ENCODE assay signal across 8 cellular contexts in the genomic region with DNA sequence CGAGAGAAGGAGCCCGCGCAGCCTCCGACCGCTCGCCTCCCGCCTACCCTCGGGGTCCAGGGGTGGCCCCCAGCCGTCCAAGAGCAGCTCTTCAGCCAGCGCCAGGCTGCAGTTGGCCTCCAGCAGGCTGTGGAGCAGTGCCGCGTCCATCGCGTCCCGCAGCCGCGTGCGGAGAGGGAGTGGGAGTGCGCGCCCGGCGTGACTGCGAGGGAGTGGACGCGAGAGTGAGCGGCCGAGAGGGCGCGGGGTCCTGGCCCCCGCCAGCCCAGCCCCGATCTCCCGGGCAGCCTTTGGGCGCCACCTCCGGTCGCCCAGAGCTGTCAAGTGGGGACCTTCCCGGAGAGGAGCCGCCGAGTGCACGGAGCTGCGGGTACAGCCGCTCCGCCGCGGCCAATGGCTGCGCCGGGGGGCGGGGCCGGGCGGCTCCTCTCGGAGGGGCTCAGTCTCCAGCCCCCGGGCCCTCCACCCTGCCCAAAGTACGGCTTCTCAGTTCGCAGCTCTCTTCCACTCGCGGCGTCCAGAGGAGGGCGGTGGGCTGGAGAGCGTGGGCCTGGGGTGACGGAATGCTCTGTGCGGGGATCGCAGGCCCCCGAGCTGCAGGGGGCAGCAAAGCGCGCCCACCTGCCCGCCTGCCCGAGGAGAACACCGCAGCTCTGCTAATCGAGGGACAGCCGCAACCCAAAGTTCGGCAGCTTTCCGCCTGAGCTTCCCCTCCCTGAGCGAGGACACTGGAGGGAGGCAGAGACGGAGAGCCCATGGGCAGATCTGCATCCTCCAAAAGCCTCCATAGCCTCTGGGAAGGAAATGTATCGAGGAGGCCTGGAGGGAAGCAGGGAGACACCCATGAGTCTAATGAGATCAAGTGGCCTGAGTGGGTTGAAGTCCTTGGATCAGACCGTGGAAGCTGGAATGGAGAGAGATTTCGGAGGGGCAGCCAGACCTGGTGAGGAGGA. TPM values are rescaled to one million over a fixed set of nuclear protein-coding genes. Genes with fewer than 3 reads are reported as not detected.
A peak's percentile ranks its signal among the peaks of the same experiment; 100 is the strongest.
DNase-seq lines count a peak whose midpoint lies in the region; ATAC-seq, FAIRE-seq and TF ChIP-seq lines count a peak whose summit lies in the region.

TSS of gene CRHR2 (minus strand) at position 326 of the 953 bp plus-strand sequence. CDS start at position 150, 176 bp downstream.

- POLR2A ChIA-PET in A673 (lab: Charles Lee; ENCODE audit: low non-redundant PET): no interaction called here

- no peak for ATAC-seq in GM21786 (IDR thresholded peaks at IDR 0.05; ENCODE audit: unreplicated experiment)

- TF ChIP-seq CTCF in A673 (conservative IDR thresholded peaks at IDR 0.05; ENCODE audit: low read depth, low read length) (peak; percentile 54), left ventricle myocardium inferior (IDR thresholded peaks at IDR 0.05; ENCODE audit: borderline replicate concordance) (peak; percentile 64)

- peaks cover 9% of the 10 kb centered on the region for H3K4me1 ChIP-seq in A673 (ENCODE audit: insufficient read depth, low read length, poor library complexity, severe bottlenecking)
- peaks cover 15% of the 10 kb centered on the region for H3K4me1 ChIP-seq in left ventricle myocardium inferior
- H3K4me1 ChIP-seq in skeletal muscle satellite cell (ENCODE audit: control insufficient read depth, insufficient read depth, low read length): no peaks in the 10 kb centered on the region

- DNase-seq in A673 (ENCODE audit: low spot score) (peak; percentile 10), H7 (peak; percentile 94), left ventricle myocardium inferior (peak; percentile 26), middle frontal gyrus (ENCODE audit: extremely low spot score, low spot score) (no peak), GM19239 (ENCODE audit: insufficient read length, low spot score) (no peak)
- peak; percentile 44 to 61 for DNase-seq in activated T-cell treated with anti-CD3 and anti-CD28 coated beads, Interleukin-2, amount 50 U/mL, for 48 hours

- CTCF ChIA-PET in A673 (lab: Charles Lee): no interaction called here

- H3K9me3 ChIP-seq in A673 (ENCODE audit: low read depth, low read length, poor library complexity, severe bottlenecking) (no peaks in the 10 kb centered on the region), left ventricle myocardium inferior (replicated peaks) (no peaks in the 10 kb centered on the region), skeletal muscle satellite cell (replicated peaks; ENCODE audit: low read length) (no peaks in the 10 kb centered on the region)

- H3K9ac ChIP-seq in skeletal muscle satellite cell (ENCODE audit: low read depth, low read length): no peak within 1 kb of the TSS

- intact Hi-C loops in A673 (cut with micrococcal nuclease; ENCODE audit: unreplicated experiment) (no loop called here), left ventricle myocardium inferior (cut with micrococcal nuclease) (loop anchor here (10.0 kb wide), 1 partner anchor 62 kb away; no protein-coding TSS in a partner anchor)

- H3K27me3 ChIP-seq in A673 (replicated peaks; ENCODE audit: insufficient read depth, low read depth, low read length, poor library complexity): peaks cover 77% of the 10 kb centered on the region
- H3K27me3 ChIP-seq in H7 (ENCODE audit: control insufficient read depth, insufficient read depth, low read length): peaks cover 39% of the 10 kb centered on the region
- peaks cover 83% of the 10 kb centered on the region for H3K27me3 ChIP-seq in left ventricle myocardium inferior (ENCODE audit: low read depth)
- H3K27me3 ChIP-seq in skeletal muscle satellite cell (ENCODE audit: control insufficient read depth, insufficient read depth, low read length): peaks cover 89% of the 10 kb centered on the region

- H3K36me3 ChIP-seq in A673 (ENCODE audit: insufficient read depth, low read length, poor library complexity, severe bottlenecking) (no peaks in the 10 kb centered on the region), H7 (replicated peaks; ENCODE audit: control insufficient read depth, insufficient read depth, low read length) (no peaks in the 10 kb centered on the region), left ventricle myocardium inferior (no peaks in the 10 kb centered on the region), skeletal muscle satellite cell (ENCODE audit: insufficient read depth, low read length) (no peaks in the 10 kb centered on the region)

- peak within 1 kb of the TSS; percentile 56 for H3K4me2 ChIP-seq in skeletal muscle satellite cell (ENCODE audit: low read length)

- H3K4me3 ChIP-seq in A673 (ENCODE audit: low read depth, low read length, poor library complexity, severe bottlenecking): peak within 1 kb of the TSS; percentile 33
- peak within 1 kb of the TSS; percentile 52 for H3K4me3 ChIP-seq in H7 (ENCODE audit: insufficient read depth, low read depth, low read length)
- H3K4me3 ChIP-seq in left ventricle myocardium inferior: peak within 1 kb of the TSS; percentile 67
- no peak within 1 kb of the TSS for H3K4me3 ChIP-seq in skeletal muscle satellite cell (ENCODE audit: low read length)

- BruUV-seq in A673 (replicated peaks; lab: Mats Ljungman, UMichigan): no TSS peak

- no peak for FAIRE-seq in GM19239 (lab: Jason Lieb, UNC)

- H3K27ac ChIP-seq in A673 (ENCODE audit: low read depth, low read length, poor library complexity, severe bottlenecking) (no peak within 1 kb of the TSS), left ventricle myocardium inferior (replicated peaks) (peak within 1 kb of the TSS; percentile 4)

RNA-seq across cellular contexts. Expression of gene CRHR2, which starts in this region (rescaled TPM):
- not detected in 2 replicates for total RNA-seq in A673 (2021)
- not detected in 2 replicates for total RNA-seq in H7 (2014; rRNA removed; shearing (Covaris generic))
- total RNA-seq in left ventricle myocardium inferior: 0.19 TPM
- not detected in 2 replicates for total RNA-seq in skeletal muscle satellite cell (2012; rRNA removed)

Comparison
In these comparisons a context has a peak if more than half of its experiments do, and no peak if none do; other contexts are left out.
1. Peak in DNase-seq and H3K4me3 ChIP-seq in A673; RNA of the gene not detected or under 1 TPM.
2. Peak in DNase-seq and H3K4me3 ChIP-seq in H7; RNA of the gene not detected or under 1 TPM.
3. Peak in DNase-seq, H3K4me3 ChIP-seq and H3K27ac ChIP-seq in left ventricle myocardium inferior; RNA of the gene not detected or under 1 TPM.
4. DNase-seq: peak in activated T-cell treated with anti-CD3 and anti-CD28 coated beads, Interleukin-2, amount 50 U/mL, for 48 hours (2 of 2); none in middle frontal gyrus (single experiment) and GM19239 (single experiment).